ENCODE assay signal across 8 cellular contexts in the genomic region with DNA sequence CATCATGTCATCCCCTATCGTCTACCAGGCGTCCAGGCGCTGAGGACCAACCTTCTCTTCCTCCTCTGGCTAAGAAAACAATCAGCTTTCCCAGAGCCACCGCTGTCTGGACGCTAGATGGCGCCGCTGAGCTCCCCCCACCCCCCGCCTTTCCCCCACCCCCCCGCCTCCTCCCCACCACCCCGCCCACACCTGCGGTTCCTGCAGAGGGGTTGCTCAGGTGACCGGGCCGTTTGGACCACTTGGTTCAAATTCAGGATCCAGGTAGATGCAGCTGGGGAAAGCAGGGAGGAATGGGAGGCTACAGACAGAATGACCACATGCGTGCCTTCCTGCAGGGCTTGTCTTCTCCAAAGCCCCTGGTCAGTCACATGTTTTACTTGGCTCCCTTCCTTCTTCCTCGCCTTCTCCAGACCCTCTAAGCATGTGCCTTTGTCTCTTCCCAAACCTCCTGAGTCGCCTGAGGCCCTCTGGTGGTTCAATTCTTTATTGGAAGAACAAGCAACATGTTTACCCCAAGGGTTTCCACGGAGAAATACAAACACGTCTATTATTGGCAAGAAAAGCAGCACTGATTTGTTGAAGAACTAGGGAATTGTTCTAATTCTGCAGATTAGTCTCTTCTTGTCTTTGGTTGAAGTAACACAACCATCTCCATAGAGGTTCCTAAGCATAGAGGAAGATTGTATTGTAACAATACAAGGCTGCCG. TPM values are rescaled to one million over a fixed set of nuclear protein-coding genes. Genes with fewer than 3 reads are reported as not detected.
DNase-seq lines count a peak whose midpoint lies in the region; ATAC-seq and TF ChIP-seq lines count a peak whose summit lies in the region.

No MANE protein-coding gene starts in this region.

- H3K27ac ChIP-seq in tibial nerve, result peak overlapping the region in 3 of 4 donors; percentile 46 to 80 (median 75)

- DNase-seq in CD1c-positive myeloid dendritic cell (ENCODE audit: extremely low spot score) (peak; percentile 78), NCI-H524 (lab: John Stamatoyannopoulos, UW) (peak; percentile 80 to 86), epithelial cell of proximal tubule (ENCODE audit: low read depth) (peak; percentile 66), myocyte (ENCODE audit: low read depth) (peak; percentile 78), tibial nerve (ENCODE audit: low spot score in 2 of 2) (peak in 1 of 2 donors; percentile 67)
- DNase-seq in activated CD8-positive, alpha-beta memory T cell treated with anti-CD3 and anti-CD28 coated beads for 1 hour (ENCODE audit: extremely low read depth in 1 of 2, low read depth in 1 of 2), result peak; percentile 11 to 34

- 3 to 6% methylated on average over 16 to 18 of the region's 19 CpGs for WGBS in tibial nerve, 2 donors

- TF ChIP-seq CTCF in epithelial cell of proximal tubule (conservative IDR thresholded peaks at IDR 0.05; ENCODE audit: low read depth, low read length) (peak; percentile 75), tibial nerve (IDR thresholded peaks at IDR 0.05) (peak; percentile 32 to 49 (median 43))

- no peaks in the 10 kb centered on the region for H3K36me3 ChIP-seq in tibial nerve

- H3K4me1 ChIP-seq in tibial nerve, result peaks cover 0 to 15% (median 3%) of the 10 kb centered on the region in 4 donors

- TF ChIP-seq EP300 in tibial nerve (IDR thresholded peaks at IDR 0.05), result no peak

- ATAC-seq in HG03342 (IDR thresholded peaks at IDR 0.05; ENCODE audit: unreplicated experiment) (peak; percentile 61), HG03565 (IDR thresholded peaks at IDR 0.05; ENCODE audit: unreplicated experiment) (no peak)

- no peak for TF ChIP-seq POLR2A in tibial nerve (IDR thresholded peaks at IDR 0.05)

- peaks cover 0 to 27% (median 0%) of the 10 kb centered on the region in 4 donors for H3K9me3 ChIP-seq in tibial nerve

- no peaks in the 10 kb centered on the region for H3K27me3 ChIP-seq in tibial nerve

- H3K4me3 ChIP-seq in epithelial cell of proximal tubule (ENCODE audit: low read depth, low read length), result peak overlapping the region; percentile 22
- no peak overlapping the region for H3K4me3 ChIP-seq in tibial nerve

RNA-seq across cellular contexts. Expression of a gene that starts 24.7 kb away (rescaled TPM):
- total RNA-seq in epithelial cell of proximal tubule (2.8 TPM in 1 of 2 replicates, not detected in the other), myocyte (0.21 and 0.62 TPM in 2 replicates), tibial nerve (not detected)
- 5.1 TPM for polyA plus RNA-seq in myocyte (2012)
